21 cellular contexts compared by ENCODE assay signal in genomic region chr10:58573144-58573543, GRCh38.
"Had no signal": no experiment of that assay in that cellular context is flagged by ENCODE, and none has a peak within 500 bp of the region (broad histone marks: within the 10 kb centered on the region; RNA-seq: fewer than 3 reads in every experiment).

No MANE protein-coding gene starts in this region.

- H3K27me3 Mint-ChIP-seq: activated naive CD8-positive, alpha-beta T cell treated with anti-CD3 and anti-CD28 coated beads, Interleukin-2, amount 10 ng/mL, durations not matched to agents 7 days and 5 days; brain had no signal

- H3K9ac ChIP-seq: neural progenitor cell had no signal

- ATAC-seq: activated T-cell treated with anti-CD3 and anti-CD28 coated beads, Interleukin-2, amount 50 U/mL, for 72 hours; left lung; naive thymus-derived CD4-positive, alpha-beta T cell had no signal

- H3K4me1 ChIP-seq: colonic mucosa, neural progenitor cell had no signal

- H2AFZ ChIP-seq: neural progenitor cell had no signal

- H3K36me3 Mint-ChIP-seq: activated naive CD8-positive, alpha-beta T cell treated with anti-CD3 and anti-CD28 coated beads, Interleukin-2, amount 10 ng/mL, durations not matched to agents 7 days and 5 days; naive thymus-derived CD4-positive, alpha-beta T cell; neural progenitor cell had no signal

- H3K9me3 Mint-ChIP-seq: activated naive CD4-positive, alpha-beta T cell treated with anti-CD3 and anti-CD28 coated beads for 36 hours had no signal

- H3K4me3 Mint-ChIP-seq: activated naive CD4-positive, alpha-beta T cell treated with anti-CD3 and anti-CD28 coated beads for 36 hours; activated naive CD8-positive, alpha-beta T cell treated with anti-CD3 and anti-CD28 coated beads, Interleukin-2, amount 10 ng/mL, durations not matched to agents 7 days and 5 days; activated T-cell treated with anti-CD3 and anti-CD28 coated beads, Interleukin-2, amount 50 U/mL, for 72 hours; naive thymus-derived CD4-positive, alpha-beta T cell; neural progenitor cell had no signal

- DNase-seq: activated CD4-positive, alpha-beta T cell treated with anti-CD3 and anti-CD28 coated beads for 1 hour; activated CD4-positive, alpha-beta T cell treated with anti-CD3 and anti-CD28 coated beads, Interleukin-2, amount 50 U/mL, for 4 hours; activated effector memory CD4-positive, alpha-beta T cell treated with Interleukin-2 at 50 U/mL for 16 hours; activated naive CD4-positive, alpha-beta T cell treated with anti-CD3 and anti-CD28 coated beads for 36 hours; activated naive CD8-positive, alpha-beta T cell treated with anti-CD3 and anti-CD28 coated beads, Interleukin-2, amount 10 ng/mL, durations not matched to agents 7 days and 5 days; activated T-cell treated with anti-CD3 and anti-CD28 coated beads, Interleukin-2, amount 50 U/mL, for 72 hours; anterior cingulate cortex; caudate nucleus; colonic mucosa; kidney glomerular epithelial cell; left lung; naive thymus-derived CD4-positive, alpha-beta T cell; retina; sigmoid colon; stimulated activated CD4-positive, alpha-beta T cell treated with anti-CD3 and anti-CD28 coated beads, Interleukin-4, amount 100 ng/mL, for 24 hours; stimulated activated naive CD4-positive, alpha-beta T cell treated with Interleukin-2 at 50 U/mL for 16 hours; T-helper 9 cell had no signal

- H3K4me1 Mint-ChIP-seq: activated naive CD8-positive, alpha-beta T cell treated with anti-CD3 and anti-CD28 coated beads, Interleukin-2, amount 10 ng/mL, durations not matched to agents 7 days and 5 days; naive thymus-derived CD4-positive, alpha-beta T cell had no signal

- H3K4me2 ChIP-seq: neural progenitor cell had no signal

- H3K27ac ChIP-seq: colonic mucosa, epithelial cell of prostate, left lung, neural progenitor cell, sigmoid colon had no signal

- H3K36me3 ChIP-seq: colonic mucosa, left lung, neural progenitor cell, sigmoid colon had no signal

- H3K27ac Mint-ChIP-seq: activated naive CD4-positive, alpha-beta T cell treated with anti-CD3 and anti-CD28 coated beads for 36 hours; activated naive CD8-positive, alpha-beta T cell treated with anti-CD3 and anti-CD28 coated beads, Interleukin-2, amount 10 ng/mL, durations not matched to agents 7 days and 5 days; activated T-cell treated with anti-CD3 and anti-CD28 coated beads, Interleukin-2, amount 50 U/mL, for 72 hours; naive thymus-derived CD4-positive, alpha-beta T cell; neural progenitor cell had no signal

- H3K4me3 ChIP-seq: colonic mucosa, left lung, lung, neural progenitor cell, sigmoid colon had no signal

- H3K27me3 ChIP-seq: colonic mucosa, left lung, neural progenitor cell, sigmoid colon had no signal

- H3K9me3 ChIP-seq: colonic mucosa, sigmoid colon had no signal
